15 cellular contexts compared by ENCODE assay signal in the genomic region with DNA sequence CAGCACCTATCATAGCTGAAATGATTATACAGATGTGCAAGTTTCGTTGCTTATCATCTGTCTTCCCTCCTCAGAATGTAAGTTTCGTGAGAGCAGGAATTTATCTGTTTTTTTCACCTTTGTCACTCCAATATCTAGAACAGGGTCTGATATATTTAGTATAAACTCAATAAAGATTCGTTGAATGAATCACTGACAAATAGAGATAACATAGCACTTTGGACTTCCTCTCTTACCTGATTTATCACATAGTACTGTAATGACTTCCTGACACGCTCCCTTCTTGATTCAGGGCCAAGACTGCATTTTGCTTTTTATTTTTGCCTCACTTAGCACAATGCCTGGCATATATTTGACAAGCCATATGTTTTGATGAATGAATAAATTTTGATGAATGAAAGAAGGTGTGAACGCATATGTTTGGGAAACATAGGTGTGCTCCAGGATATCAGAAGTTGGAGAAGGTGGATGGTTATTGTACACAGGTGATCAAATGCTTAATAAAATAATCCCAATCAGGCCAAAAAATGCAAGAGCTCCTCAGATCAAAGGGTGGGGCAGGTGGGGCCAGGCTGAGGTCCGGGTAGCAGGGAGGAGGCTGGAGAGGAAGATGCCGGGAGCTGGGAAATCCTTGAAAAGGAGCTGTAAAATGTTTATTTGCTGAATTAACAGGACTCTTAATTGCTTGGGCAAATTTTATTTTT. TPM values are rescaled to one million over a fixed set of nuclear protein-coding genes. Genes with fewer than 3 reads are reported as not detected.
A peak's percentile ranks its signal among the peaks of the same experiment; 100 is the strongest.
DNase-seq lines count a peak whose midpoint lies in the region; ATAC-seq, FAIRE-seq and TF ChIP-seq lines count a peak whose summit lies in the region.
"Had no signal": no experiment of that assay in that cellular context is flagged by ENCODE, and none has a peak within 500 bp of the region (broad histone marks: within the 10 kb centered on the region; RNA-seq: fewer than 3 reads in every experiment).

No MANE protein-coding gene starts in this region.

- H3K9me3 ChIP-seq in CD4-positive, CD25-positive, alpha-beta regulatory T cell (ENCODE audit: control insufficient read depth in 2 of 2, low read length in 2 of 2): no peaks in the 10 kb centered on the region
- no peaks in the 10 kb centered on the region for H3K9me3 ChIP-seq in T-helper 17 cell (ENCODE audit: control insufficient read depth, low read length, poor library complexity, severe bottlenecking)
- H3K9me3 ChIP-seq in hepatocyte (ENCODE audit: low read depth): no peaks in the 10 kb centered on the region
- no peaks in the 10 kb centered on the region for H3K9me3 ChIP-seq in smooth muscle cell (replicated peaks; ENCODE audit: low read depth)
- H3K9me3 ChIP-seq in osteoblast (ENCODE audit: low read depth, low read length): no peaks in the 10 kb centered on the region
- H3K9me3 ChIP-seq: BLaER1 had no signal

- H3K27ac ChIP-seq in CD4-positive, CD25-positive, alpha-beta regulatory T cell (ENCODE audit: insufficient read depth, low read length, poor library complexity, severe bottlenecking): no peak overlapping the region
- no peak overlapping the region for H3K27ac ChIP-seq in GM23338 (ENCODE audit: low read depth)
- H3K27ac ChIP-seq in hepatocyte: peak overlapping the region; percentile 70
- no peak overlapping the region for H3K27ac ChIP-seq in smooth muscle cell (ENCODE audit: low read depth)
- no peak overlapping the region for H3K27ac ChIP-seq in osteoblast (ENCODE audit: low read depth, low read length)
- H3K27ac ChIP-seq: BLaER1 had no signal

- H3K4me3 ChIP-seq in CD4-positive, CD25-positive, alpha-beta regulatory T cell (ENCODE audit: low read depth, low read length): no peak overlapping the region
- H3K4me3 ChIP-seq in GM23338 (no peak overlapping the region), hepatocyte (no peak overlapping the region), smooth muscle cell (no peak overlapping the region), osteoblast (ENCODE audit: insufficient read depth, low read length) (no peak overlapping the region)
- H3K4me3 ChIP-seq: BLaER1 had no signal

- peaks cover 19% of the 10 kb centered on the region for H3K4me1 ChIP-seq in CD4-positive, CD25-positive, alpha-beta regulatory T cell (ENCODE audit: control insufficient read depth, insufficient read depth, low read length, poor library complexity, severe bottlenecking)
- no peaks in the 10 kb centered on the region for H3K4me1 ChIP-seq in GM23338 (ENCODE audit: insufficient read depth)
- peaks cover 25% of the 10 kb centered on the region for H3K4me1 ChIP-seq in hepatocyte (ENCODE audit: insufficient read depth)
- H3K4me1 ChIP-seq in smooth muscle cell (ENCODE audit: low read depth): no peaks in the 10 kb centered on the region
- peaks cover 3% of the 10 kb centered on the region for H3K4me1 ChIP-seq in osteoblast (ENCODE audit: insufficient read depth, low read length)

- no peaks in the 10 kb centered on the region for H3K9me2 ChIP-seq in GM23338 (ENCODE audit: insufficient read depth)
- H3K9me2 ChIP-seq in hepatocyte (replicated peaks; ENCODE audit: insufficient read depth): no peaks in the 10 kb centered on the region

- WGBS in hepatocyte (ENCODE audit: low lambda C conversion rate, missing lambda C conversion rate): 74% methylated on average over 7 of the region's 7 CpGs
- WGBS in smooth muscle cell (ENCODE audit: low lambda C conversion rate): 89% methylated on average over 7 of the region's 7 CpGs

- H3F3A ChIP-seq in GM23338 (replicated peaks; ENCODE audit: low read depth) (no peaks in the 10 kb centered on the region; the same call in 1 of the 2 replicates), smooth muscle cell (ENCODE audit: low read depth) (no peaks in the 10 kb centered on the region)

- H4K20me1 ChIP-seq in GM23338 (replicated peaks; ENCODE audit: insufficient read depth) (no peaks in the 10 kb centered on the region), hepatocyte (ENCODE audit: insufficient read depth, poor library complexity, severe bottlenecking) (no peaks in the 10 kb centered on the region), smooth muscle cell (ENCODE audit: low read depth) (no peaks in the 10 kb centered on the region), osteoblast (ENCODE audit: insufficient read depth, low read length) (no peaks in the 10 kb centered on the region)
- H4K20me1 ChIP-seq: BLaER1 had no signal

- H3K4me1 Mint-ChIP-seq in CD4-positive, CD25-positive, alpha-beta regulatory T cell: peaks cover 11 to 47% (median 21%) of the 10 kb centered on the region in 4 donors
- peaks cover 3% of the 10 kb centered on the region for H3K4me1 Mint-ChIP-seq in GM23338
- H3K4me1 Mint-ChIP-seq in T-helper 17 cell: peaks cover 35% of the 10 kb centered on the region
- H3K4me1 Mint-ChIP-seq: WTC11 had no signal

- no peak for TF ChIP-seq CTCF in GM23338 (conservative IDR thresholded peaks at IDR 0.05; ENCODE audit: low read depth in 2 of 2)
- no peak for TF ChIP-seq CTCF in hepatocyte (IDR thresholded peaks at IDR 0.05; ENCODE audit: poor library complexity)
- TF ChIP-seq CTCF in smooth muscle cell (IDR thresholded peaks at IDR 0.05; ENCODE audit: borderline replicate concordance, insufficient read depth, poor library complexity, severe bottlenecking): no peak
- no peak for TF ChIP-seq CTCF in omental fat pad (IDR thresholded peaks at IDR 0.05)
- no peak for TF ChIP-seq CTCF in osteoblast (IDR thresholded peaks at IDR 0.05; ENCODE audit: extremely low read depth, low read depth, low read length)

- peak overlapping the region; percentile 16 to 72 (median 72) for H3K27ac Mint-ChIP-seq in CD4-positive, CD25-positive, alpha-beta regulatory T cell
- no peak overlapping the region for H3K27ac Mint-ChIP-seq in GM23338
- H3K27ac Mint-ChIP-seq in T-helper 17 cell: peak overlapping the region; percentile 88
- H3K27ac Mint-ChIP-seq: dendritic cell treated with granulocyte-macrophage colony-stimulating factor and Interleukin-4, amounts not matched to agents 40 ng/mL and 50 ng/mL, for 4 days; WTC11 had no signal

- H3K4me2 ChIP-seq in GM23338: no peak overlapping the region
- H3K4me2 ChIP-seq in hepatocyte: no peak overlapping the region
- no peak overlapping the region for H3K4me2 ChIP-seq in smooth muscle cell
- no peak overlapping the region for H3K4me2 ChIP-seq in osteoblast (ENCODE audit: insufficient read depth, low read length)

- no peaks in the 10 kb centered on the region for H3K27me3 Mint-ChIP-seq in CD4-positive, CD25-positive, alpha-beta regulatory T cell
- peaks cover 3% of the 10 kb centered on the region for H3K27me3 Mint-ChIP-seq in GM23338 (ENCODE audit: insufficient read depth, low read depth, poor library complexity)
- H3K27me3 Mint-ChIP-seq in T-helper 17 cell: no peaks in the 10 kb centered on the region

- no peak overlapping the region for H3K9ac ChIP-seq in smooth muscle cell (ENCODE audit: low read depth)
- H3K9ac ChIP-seq: BLaER1 had no signal

- peak; percentile 73 to 80 for ATAC-seq in CD4-positive, CD25-positive, alpha-beta regulatory T cell (ENCODE audit: low read depth in 2 of 2)
- ATAC-seq in GM23338 (no peak), T-helper 17 cell (peak; percentile 44), omental fat pad (ENCODE audit: low FRiP score) (no peak)
- ATAC-seq: WTC11 had no signal

- peak in 1 of 3 donors; percentile 52 for DNase-seq in CD4-positive, CD25-positive, alpha-beta regulatory T cell
- DNase-seq in GM23338 (ENCODE audit: low spot score): no peak
- no peak for DNase-seq in T-helper 17 cell
- DNase-seq in hepatocyte (ENCODE audit: low spot score): peak; percentile 35
- no peak for DNase-seq in frontal cortex (ENCODE audit: low spot score in 2 of 2)
- DNase-seq in smooth muscle cell (lab: John Stamatoyannopoulos, UW; ENCODE audit: unreplicated experiment): no peak
- DNase-seq in omental fat pad (ENCODE audit: low spot score): no peak
- DNase-seq in osteoblast (ENCODE audit: insufficient read length, low spot score, missing footprints): no peak
- DNase-seq: islet precursor cell; NCI-H1436; NCI-H526; stimulated activated CD4-positive, alpha-beta T cell treated with anti-CD3 and anti-CD28 coated beads, Interleukin-4, amount 100 ng/mL, for 4 hours had no signal

- H3K27me3 ChIP-seq in CD4-positive, CD25-positive, alpha-beta regulatory T cell (ENCODE audit: control insufficient read depth, insufficient read depth, low read length): no peaks in the 10 kb centered on the region
- H3K27me3 ChIP-seq in GM23338 (ENCODE audit: insufficient read depth) (no peaks in the 10 kb centered on the region), hepatocyte (peaks cover 4% of the 10 kb centered on the region), smooth muscle cell (ENCODE audit: low read depth) (peaks cover 12% of the 10 kb centered on the region), osteoblast (ENCODE audit: insufficient read depth, low read length) (peaks cover 5% of the 10 kb centered on the region)
- H3K27me3 ChIP-seq: BLaER1 had no signal

- peak overlapping the region in 3 of 4 donors; percentile 0 to 20 (median 0) for H3K4me3 Mint-ChIP-seq in CD4-positive, CD25-positive, alpha-beta regulatory T cell
- no peak overlapping the region for H3K4me3 Mint-ChIP-seq in GM23338
- peak overlapping the region; percentile 62 for H3K4me3 Mint-ChIP-seq in T-helper 17 cell
- H3K4me3 Mint-ChIP-seq: dendritic cell treated with granulocyte-macrophage colony-stimulating factor and Interleukin-4, amounts not matched to agents 40 ng/mL and 50 ng/mL, for 4 days; WTC11 had no signal

- H3K36me3 Mint-ChIP-seq in CD4-positive, CD25-positive, alpha-beta regulatory T cell: no peaks in the 10 kb centered on the region
- H3K36me3 Mint-ChIP-seq in GM23338 (ENCODE audit: low read depth) (no peaks in the 10 kb centered on the region), T-helper 17 cell (ENCODE audit: low read depth) (peaks cover 2% of the 10 kb centered on the region)
- H3K36me3 Mint-ChIP-seq: WTC11 had no signal

- H3K36me3 ChIP-seq in CD4-positive, CD25-positive, alpha-beta regulatory T cell (ENCODE audit: control insufficient read depth, insufficient read depth, low read length): no peaks in the 10 kb centered on the region
- no peaks in the 10 kb centered on the region for H3K36me3 ChIP-seq in GM23338 (ENCODE audit: insufficient read depth)
- no peaks in the 10 kb centered on the region for H3K36me3 ChIP-seq in hepatocyte (replicated peaks; ENCODE audit: insufficient read depth, low read depth)
- no peaks in the 10 kb centered on the region for H3K36me3 ChIP-seq in smooth muscle cell (ENCODE audit: low read depth)
- H3K36me3 ChIP-seq in osteoblast (ENCODE audit: insufficient read depth, low read length): no peaks in the 10 kb centered on the region
- H3K36me3 ChIP-seq: BLaER1 had no signal

- H2AFZ ChIP-seq in GM23338 (0 out of 2 replicates have a peak overlapping the region, but pooled peaks have one; percentile 38), hepatocyte (no peak overlapping the region), smooth muscle cell (ENCODE audit: low read depth) (no peak overlapping the region), osteoblast (ENCODE audit: low read length) (no peak overlapping the region)

- no peaks in the 10 kb centered on the region for H3K9me3 Mint-ChIP-seq in CD4-positive, CD25-positive, alpha-beta regulatory T cell
- no peaks in the 10 kb centered on the region for H3K9me3 Mint-ChIP-seq in GM23338
- H3K9me3 Mint-ChIP-seq: dendritic cell treated with granulocyte-macrophage colony-stimulating factor and Interleukin-4, amounts not matched to agents 40 ng/mL and 50 ng/mL, for 4 days; WTC11 had no signal

- no peaks in the 10 kb centered on the region for H3K79me2 ChIP-seq in GM23338 (replicated peaks; ENCODE audit: insufficient read depth)
- H3K79me2 ChIP-seq in hepatocyte: no peaks in the 10 kb centered on the region
- no peaks in the 10 kb centered on the region for H3K79me2 ChIP-seq in smooth muscle cell (ENCODE audit: low read depth)
- H3K79me2 ChIP-seq in osteoblast (ENCODE audit: insufficient read depth, low read length): no peaks in the 10 kb centered on the region

- no peak for FAIRE-seq in frontal cortex (lab: Jason Lieb, UNC)

RNA-seq across cellular contexts. Expression of a gene that starts 33.0 kb away (rescaled TPM):
- 161 TPM for total RNA-seq in CD4-positive, CD25-positive, alpha-beta regulatory T cell
- polyA plus RNA-seq in CD4-positive, CD25-positive, alpha-beta regulatory T cell: 100 to 1,000 TPM; 105 to 149 (median 127) TPM
- 64.0 and 74.2 TPM in 2 replicates for total RNA-seq in GM23338 (2014; rRNA removed; shearing (Covaris generic))
- polyA plus RNA-seq in GM23338 (2016; fragmentation: Nextera tagmentation; extraction: Ambion mirVana) (43.7 and 46.0 TPM in 2 replicates), hepatocyte (96.6 and 99.1 TPM in 2 replicates), smooth muscle cell (35.7 and 41.9 TPM in 2 replicates)
- total RNA-seq in T-helper 17 cell (100 to 1,000 TPM; 210 to 310 TPM), hepatocyte (71.3 and 81.0 TPM in 2 replicates), frontal cortex (20.4 TPM), smooth muscle cell (29.3 and 29.5 TPM in 2 replicates), omental fat pad (100 to 1,000 TPM in 2 of 4 donors, 10 to 100 TPM in 2; 37.5 to 291 (median 130) TPM), osteoblast (14.8 and 16.2 TPM in 2 replicates)

RNA-seq across cellular contexts. Expression of a gene that starts 54.6 kb away (rescaled TPM):
- 13.3 TPM for total RNA-seq in CD4-positive, CD25-positive, alpha-beta regulatory T cell
- polyA plus RNA-seq in CD4-positive, CD25-positive, alpha-beta regulatory T cell: 1 to 10 TPM; 8.2 to 9.6 (median 8.9) TPM
- total RNA-seq in GM23338 (2014; rRNA removed; shearing (Covaris generic)): 15.7 and 19.9 TPM in 2 replicates
- polyA plus RNA-seq in GM23338 (2016; fragmentation: Nextera tagmentation; extraction: Ambion mirVana) (6.6 and 9.1 TPM in 2 replicates), hepatocyte (5.2 and 8.9 TPM in 2 replicates), smooth muscle cell (5.6 and 7.0 TPM in 2 replicates)
- total RNA-seq in T-helper 17 cell (10 to 100 TPM; 11.2 to 11.9 TPM), hepatocyte (8.2 and 9.0 TPM in 2 replicates), frontal cortex (8.2 TPM), smooth muscle cell (7.2 and 7.3 TPM in 2 replicates), omental fat pad (1 to 10 TPM; 8.0 to 9.5 (median 8.5) TPM), osteoblast (6.9 and 7.7 TPM in 2 replicates)

RNA-seq across cellular contexts. Expression of a gene that starts 55.0 kb away (rescaled TPM):
- 1.4 TPM for total RNA-seq in CD4-positive, CD25-positive, alpha-beta regulatory T cell
- polyA plus RNA-seq in CD4-positive, CD25-positive, alpha-beta regulatory T cell: 1 to 10 TPM in 1 of 4 donors, under 1 TPM in 3; 0.38 to 1.2 (median 0.72) TPM
- 1.0 TPM in 1 of 2 replicates, not detected in the other for total RNA-seq in GM23338 (2014; rRNA removed; shearing (Covaris generic))
- 0.77 and 1.3 TPM in 2 replicates for polyA plus RNA-seq in GM23338 (2016; fragmentation: Nextera tagmentation; extraction: Ambion mirVana)
- 1 to 10 TPM in 1 of 2 donors, under 1 TPM in 1; 0.37 to 2.0 TPM for total RNA-seq in T-helper 17 cell
- 0.87 and 2.7 TPM in 2 replicates for total RNA-seq in hepatocyte
- polyA plus RNA-seq in hepatocyte: 2.1 and 4.8 TPM in 2 replicates
- total RNA-seq in frontal cortex: 1.2 TPM
- 0.31 and 0.40 TPM in 2 replicates for total RNA-seq in smooth muscle cell
- polyA plus RNA-seq in smooth muscle cell: 1.2 and 1.9 TPM in 2 replicates
- 1 to 10 TPM; 1.1 to 4.7 (median 2.7) TPM for total RNA-seq in omental fat pad
- 2.7 and 3.3 TPM in 2 replicates for total RNA-seq in osteoblast

Comparison
In these comparisons a context has a peak if more than half of its experiments do, and no peak if none do; other contexts are left out.
1. ATAC-seq: peak in CD4-positive, CD25-positive, alpha-beta regulatory T cell (2 of 2) and T-helper 17 cell (single experiment); none in GM23338 (single experiment) and omental fat pad (single experiment).